14 cellular contexts compared by ENCODE assay signal in the genomic region with DNA sequence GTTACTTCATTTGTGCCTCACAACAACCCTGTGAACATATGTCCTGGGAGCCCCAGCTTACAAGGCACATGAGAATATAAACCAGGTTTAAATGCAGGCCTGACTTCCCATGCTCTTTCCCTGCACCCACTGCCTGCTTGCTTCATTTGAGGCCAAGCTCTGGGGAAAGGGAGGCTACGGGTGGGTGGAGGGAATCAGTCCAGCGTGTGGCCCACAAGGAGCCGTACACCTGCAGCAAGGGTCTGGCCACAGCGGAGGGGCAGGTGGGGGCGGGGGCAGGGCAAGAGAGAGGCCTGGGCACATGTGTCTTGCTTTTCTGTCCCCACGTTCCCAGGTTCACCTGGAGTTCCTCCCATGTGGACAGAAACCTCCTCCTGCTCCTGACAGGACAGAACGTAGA. TPM values are rescaled to one million over a fixed set of nuclear protein-coding genes. Genes with fewer than 3 reads are reported as not detected.
DNase-seq lines count a peak whose midpoint lies in the region; ATAC-seq, FAIRE-seq and TF ChIP-seq lines count a peak whose summit lies in the region.
"Had no signal": no experiment of that assay in that cellular context is flagged by ENCODE, and none has a peak within 500 bp of the region (broad histone marks: within the 10 kb centered on the region; RNA-seq: fewer than 3 reads in every experiment).

No MANE protein-coding gene starts in this region.

- H3K4me1 Mint-ChIP-seq in CD4-positive, alpha-beta T cell (ENCODE audit: low read depth), result peaks cover 4% of the 10 kb centered on the region
- H3K4me1 Mint-ChIP-seq in T-cell, result peaks cover 5 to 6% (median 5%) of the 10 kb centered on the region in 3 donors

- H3K36me3 ChIP-seq in kidney (ENCODE audit: control insufficient read depth in 1 of 2, insufficient read depth in 2 of 2, low read length in 2 of 2) (peaks cover 2 to 3% of the 10 kb centered on the region in 2 donors), psoas muscle (ENCODE audit: insufficient read depth in 1 of 2, low read depth in 1 of 2) (no peaks in the 10 kb centered on the region)
- H3K36me3 ChIP-seq: BLaER1 treated with 17β-estradiol and CSF1 and Interleukin-3, amounts not matched to agents 10 nM and 100 nM had no signal

- no peak overlapping the region for H3K4me3 ChIP-seq in kidney (ENCODE audit: low read length in 2 of 2)
- H3K4me3 ChIP-seq in psoas muscle, result no peak overlapping the region
- H3K4me3 ChIP-seq: BLaER1 treated with 17β-estradiol and CSF1 and Interleukin-3, amounts not matched to agents 10 nM and 100 nM; GM12878; GM23248 had no signal

- H3K27ac ChIP-seq in RWPE1 (peak overlapping the region; percentile 93), kidney (ENCODE audit: low read depth in 2 of 2, low read length in 2 of 2) (no peak overlapping the region), psoas muscle (no peak overlapping the region)
- H3K27ac ChIP-seq in CD4-positive, alpha-beta T cell (ENCODE audit: low read depth, low read length), result no peak overlapping the region
- H3K27ac ChIP-seq: BLaER1 treated with 17β-estradiol and CSF1 and Interleukin-3, amounts not matched to agents 10 nM and 100 nM; GM23248 had no signal

- no peak overlapping the region for H3K9ac ChIP-seq in kidney (ENCODE audit: low read length in 2 of 2)
- H3K9ac ChIP-seq: BLaER1 treated with 17β-estradiol and CSF1 and Interleukin-3, amounts not matched to agents 10 nM and 100 nM; GM23248 had no signal

- H3K27me3 ChIP-seq in CD4-positive, alpha-beta T cell (ENCODE audit: control insufficient read depth, insufficient read depth, low read length), result no peaks in the 10 kb centered on the region
- H3K27me3 ChIP-seq in psoas muscle (ENCODE audit: insufficient read depth in 3 of 3, low read length in 2 of 3), result peaks cover 0 to 10% (median 5%) of the 10 kb centered on the region in 3 donors
- H3K27me3 ChIP-seq: BLaER1 treated with 17β-estradiol and CSF1 and Interleukin-3, amounts not matched to agents 10 nM and 100 nM had no signal

- FAIRE-seq in kidney (lab: Jason Lieb, UNC), result no peak
- FAIRE-seq: GM12878 had no signal

- DNase-seq in NCI-H1694 (lab: John Stamatoyannopoulos, UW) (peak; percentile 64), NCI-H1694 treated with DMSO at 0.1 percent for 48 hours (lab: John Stamatoyannopoulos, UW) (no peak), NCI-H2171 (lab: John Stamatoyannopoulos, UW) (peak; percentile 30), RWPE1 (ENCODE audit: low spot score) (no peak), kidney (peak; percentile 53), psoas muscle (no peak), T-cell (no peak)
- DNase-seq in CD4-positive, alpha-beta T cell, result no peak
- DNase-seq: 8988T; CD4-positive, CD25-positive, alpha-beta regulatory T cell; GM23248; H7 had no signal

- H3K9me3 ChIP-seq in kidney (ENCODE audit: control insufficient read depth in 1 of 2, low read length in 2 of 2), result no peaks in the 10 kb centered on the region
- no peaks in the 10 kb centered on the region for H3K9me3 ChIP-seq in CD4-positive, alpha-beta T cell (ENCODE audit: control insufficient read depth, low read length)
- no peaks in the 10 kb centered on the region for H3K9me3 ChIP-seq in psoas muscle
- H3K9me3 ChIP-seq: BLaER1 treated with 17β-estradiol and CSF1 and Interleukin-3, amounts not matched to agents 10 nM and 100 nM had no signal

- intact Hi-C loops in kidney (cut with DNase I), result loop anchor here (10.0 kb wide), 1 partner anchor 486 kb away; the partner anchor contains the start of gene RPS19BP1
- intact Hi-C loops in CD4-positive, alpha-beta T cell (cut with DNase I, micrococcal nuclease), result loop anchor here (5.0 to 10.0 kb wide), 5 partner anchors 49 to 529 kb away; no protein-coding TSS in a partner anchor
- intact Hi-C loops in psoas muscle (cut with DNase I), result loop anchor here in 1 of 2 donors (5.0 kb wide), 2 partner anchors 399 to 484 kb away; no protein-coding TSS in a partner anchor

- H3K36me3 Mint-ChIP-seq in CD4-positive, alpha-beta T cell (ENCODE audit: low read depth), result no peaks in the 10 kb centered on the region
- H3K36me3 Mint-ChIP-seq in T-cell, result no peaks in the 10 kb centered on the region
- H3K36me3 Mint-ChIP-seq: CD4-positive, CD25-positive, alpha-beta regulatory T cell had no signal

- H3K4me1 ChIP-seq in kidney (ENCODE audit: control insufficient read depth in 1 of 2, insufficient read depth in 1 of 2, low read depth in 1 of 2, low read length in 2 of 2), result peaks cover 3 to 4% of the 10 kb centered on the region in 2 donors
- no peaks in the 10 kb centered on the region for H3K4me1 ChIP-seq in psoas muscle

- no peaks in the 10 kb centered on the region for H3K27me3 Mint-ChIP-seq in CD4-positive, alpha-beta T cell
- peaks cover 0 to 2% of the 10 kb centered on the region in 2 donors for H3K27me3 Mint-ChIP-seq in T-cell

- H3K9me3 Mint-ChIP-seq in CD4-positive, alpha-beta T cell, result no peaks in the 10 kb centered on the region
- H3K9me3 Mint-ChIP-seq in T-cell, result no peaks in the 10 kb centered on the region
- H3K9me3 Mint-ChIP-seq: CD4-positive, CD25-positive, alpha-beta regulatory T cell had no signal

- TF ChIP-seq CTCF in RWPE1 (conservative IDR thresholded peaks at IDR 0.05; ENCODE audit: low read depth) (no peak), kidney (IDR thresholded peaks at IDR 0.05; ENCODE audit: borderline replicate concordance, extremely low read depth, insufficient read depth) (no peak), psoas muscle (IDR thresholded peaks at IDR 0.05) (no peak)
- TF ChIP-seq CTCF in CD4-positive, alpha-beta T cell (IDR thresholded peaks at IDR 0.05), result no peak

- CTCF ChIA-PET in RWPE1 (lab: Yijun Ruan, JAX) (interaction anchor here (0.5 kb wide), 1 partner anchor 208 kb away, joined by 3 read pairs; no protein-coding TSS in a partner anchor), T-cell (lab: Charles Lee) (no interaction called here)
- CTCF ChIA-PET in CD4-positive, alpha-beta T cell (lab: Charles Lee), result no interaction called here

- no peak for ATAC-seq in CD4-positive, alpha-beta T cell (ENCODE audit: poor library complexity)
- ATAC-seq in psoas muscle (no peak), T-cell (replicated peaks in 1 of 4) (no peak)
- ATAC-seq: GM12878 had no signal

- 77 to 96% (median 89%) methylated on average over 6 to 7 of the region's 7 CpGs for WGBS in psoas muscle, 3 donors

- POLR2A ChIA-PET in RWPE1 (lab: Yijun Ruan, JAX; ENCODE audit: low non-redundant PET) (no interaction called here), T-cell (lab: Charles Lee) (interaction anchor here in 1 of 2 donors (0.6 kb wide), 1 partner anchor 519 kb away, joined by 3 read pairs; no protein-coding TSS in a partner anchor)
- POLR2A ChIA-PET in CD4-positive, alpha-beta T cell (lab: Charles Lee), result no interaction called here

- no peak overlapping the region for H3K27ac Mint-ChIP-seq in CD4-positive, alpha-beta T cell
- H3K27ac Mint-ChIP-seq in T-cell, result no peak overlapping the region
- H3K27ac Mint-ChIP-seq: CD4-positive, CD25-positive, alpha-beta regulatory T cell had no signal

- no peak overlapping the region for H3K4me3 Mint-ChIP-seq in CD4-positive, alpha-beta T cell
- H3K4me3 Mint-ChIP-seq in T-cell, result no peak overlapping the region
- H3K4me3 Mint-ChIP-seq: CD4-positive, CD25-positive, alpha-beta regulatory T cell had no signal

RNA-seq across cellular contexts. Expression of gene FAM83F, which starts 26.2 kb away (rescaled TPM):
- total RNA-seq in kidney, result 13.1 TPM
- polyA plus RNA-seq in kidney (ENCODE audit: insufficient read depth, low read depth, low replicate concordance), result 6.8 TPM
- 1 to 10 TPM; 5.2 to 6.8 TPM for total RNA-seq in CD4-positive, alpha-beta T cell
- under 1 TPM in 3 of 4 donors, not detected in 1; 0.04 to 0.10 (median 0.09) TPM for total RNA-seq in psoas muscle
- under 1 TPM; under 0.01 to 0.01 (median 0.01) TPM for polyA plus RNA-seq in psoas muscle
- total RNA-seq in T-cell, result 1 to 10 TPM in 2 of 5 donors, under 1 TPM in 3; 0.26 to 4.9 (median 0.79) TPM
- total RNA-seq: GM23248 had no signal
- polyA plus RNA-seq: GM23248 had no signal

Comparison
In these comparisons a context has a peak if more than half of its experiments do, and no peak if none do; other contexts are left out.
1. DNase-seq: peak in NCI-H1694 (single experiment), NCI-H2171 (single experiment) and kidney (single experiment); none in NCI-H1694 treated with DMSO at 0.1 percent for 48 hours (single experiment), RWPE1 (single experiment), CD4-positive, alpha-beta T cell (0 of 10), psoas muscle (0 of 2) and T-cell (0 of 34).